ENCODE assay signal across 21 cellular contexts in the genomic region with DNA sequence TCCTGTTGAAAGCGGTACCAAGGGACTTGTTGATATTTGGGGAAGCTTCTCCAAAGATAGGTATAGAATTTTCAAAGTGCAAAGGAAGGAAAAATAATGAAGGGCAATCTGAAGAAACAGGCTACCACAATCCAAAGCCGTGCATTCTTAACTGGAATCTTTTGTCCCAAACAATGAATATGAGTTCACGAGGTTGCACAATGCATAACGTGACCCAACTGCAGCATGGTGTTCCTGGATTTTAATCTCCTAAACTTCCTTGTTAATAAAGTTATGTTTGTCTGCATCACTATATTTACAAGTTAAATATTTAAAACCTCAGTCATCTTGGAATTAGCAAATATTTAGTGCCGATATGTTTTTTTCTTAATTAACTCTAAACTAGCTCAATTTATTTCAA.
"Had no signal": no experiment of that assay in that cellular context is flagged by ENCODE, and none has a peak within 500 bp of the region (broad histone marks: within the 10 kb centered on the region; RNA-seq: fewer than 3 reads in every experiment).

No MANE protein-coding gene starts in this region.

- DNase-seq: colonic mucosa; cortex of kidney; effector CD8-positive, alpha-beta T cell; effector memory CD8-positive, alpha-beta T cell; endodermal cell; erythroblast; foreskin fibroblast; foreskin melanocyte; gastrocnemius medialis; glutamatergic neuron; heart left ventricle; hypothalamus; immature natural killer cell; islet precursor cell; left cardiac atrium; left lung; left ventricle myocardium superior; lower lobe of right lung; mesenchymal stem cell; mucosa of descending colon; naive thymus-derived CD4-positive, alpha-beta T cell had no signal
